In genomic region chrX:122246937-122247336, GRCh38 we compare ENCODE assay signal across 8 cellular contexts.
"Had no signal": no experiment of that assay in that cellular context is flagged by ENCODE, and none has a peak within 500 bp of the region (broad histone marks: within the 10 kb centered on the region; RNA-seq: fewer than 3 reads in every experiment).

No MANE protein-coding gene starts in this region.

- ATAC-seq: GM12878 had no signal

- DNase-seq: GDM1, GF-D8 had no signal

- FAIRE-seq: G401.6, GM12878, GM12891, GM12892, GM18507, GM19239 had no signal

- H3K4me3 ChIP-seq: GM12878 had no signal
